ENCODE assay signal across 33 cellular contexts in genomic region chr17:38507436-38507835, GRCh38.
DNase-seq lines count a peak whose midpoint lies in the region; ATAC-seq, FAIRE-seq and TF ChIP-seq lines count a peak whose summit lies in the region.
"Had no signal": no experiment of that assay in that cellular context is flagged by ENCODE, and none has a peak within 500 bp of the region (broad histone marks: within the 10 kb centered on the region; RNA-seq: fewer than 3 reads in every experiment).

No MANE protein-coding gene starts in this region.

- H3K4me2 ChIP-seq in IMR-90 (ENCODE audit: low read depth, low read length) (no peak overlapping the region), H1 (ENCODE audit: insufficient read depth in 1 of 2, low read depth in 2 of 2, low read length in 2 of 2) (no peak overlapping the region)
- H3K4me2 ChIP-seq: hepatocyte had no signal

- in situ Hi-C loops in IMR-90 (cut with MboI; ENCODE audit: low sequenced_read_pairs), result no loop called here

- CTCF ChIA-PET in IMR-90 (lab: Yijun Ruan, JAX), result interaction anchor here (1.7 kb wide), 1 partner anchor 86 kb away, joined by 4 read pairs; no protein-coding TSS in a partner anchor
- CTCF ChIA-PET in H1 (lab: Charles Lee; ENCODE audit: partially characterized antibody), result interaction anchor here (0.7 to 14.4 kb wide), 17 partner anchors 15 to 169 kb away, joined by 3 to 190 read pairs (median 4); no protein-coding TSS in a partner anchor

- H3K23me2 ChIP-seq in H1 (ENCODE audit: low read depth, low read length), result peaks cover 19% of the 10 kb centered on the region

- H3K36me3 Mint-ChIP-seq in neural crest cell (ENCODE audit: low read depth) (peaks cover 9% of the 10 kb centered on the region), endodermal cell (ENCODE audit: low read depth) (peaks cover 5% of the 10 kb centered on the region)
- H3K36me3 Mint-ChIP-seq: activated naive CD8-positive, alpha-beta T cell treated with anti-CD3 and anti-CD28 coated beads for 36 hours had no signal

- peak overlapping the region; percentile 69 for H3K4me3 Mint-ChIP-seq in neural crest cell
- no peak overlapping the region for H3K4me3 Mint-ChIP-seq in endodermal cell
- H3K4me3 Mint-ChIP-seq: activated CD4-positive, alpha-beta T cell treated with anti-CD3 and anti-CD28 coated beads, Interleukin-2, amount 10 ng/mL, durations not matched to agents 24 days and 14 days; activated naive CD8-positive, alpha-beta T cell treated with anti-CD3 and anti-CD28 coated beads for 36 hours; dendritic cell treated with granulocyte-macrophage colony-stimulating factor and Interleukin-4, amounts not matched to agents 40 ng/mL and 50 ng/mL, for 4 days; stimulated activated naive CD8-positive, alpha-beta T cell treated with anti-CD3 and anti-CD28 coated beads, Interleukin-15, Interleukin-2, amounts not matched to agents 100 ng/mL and 50 ng/mL, for 24 hours had no signal

- no peak overlapping the region for H4K91ac ChIP-seq in IMR-90 (ENCODE audit: insufficient read depth, low read depth, low read length)
- H4K91ac ChIP-seq in H1 (replicated peaks; ENCODE audit: insufficient read length, low read length), result no peak overlapping the region

- H2BK15ac ChIP-seq in IMR-90 (ENCODE audit: low read depth, low read length) (no peak overlapping the region), H1 (ENCODE audit: low read length) (no peak overlapping the region)

- H3K4ac ChIP-seq in IMR-90 (ENCODE audit: low read depth, low read length) (no peak overlapping the region), H1 (replicated peaks; ENCODE audit: insufficient read length, low read depth, low read length) (no peak overlapping the region)

- no peak for TF ChIP-seq POLR2A in IMR-90 (IDR thresholded peaks at IDR 0.05; ENCODE audit: low read depth, low read length)
- no peak for TF ChIP-seq POLR2A in H1 (IDR thresholded peaks at IDR 0.05; ENCODE audit: control extremely low read depth in 1 of 2, low read depth in 2 of 2, low read length in 2 of 2)

- H3K9me3 Mint-ChIP-seq in neural crest cell, result no peaks in the 10 kb centered on the region
- H3K9me3 Mint-ChIP-seq in endodermal cell, result no peaks in the 10 kb centered on the region
- H3K9me3 Mint-ChIP-seq: activated CD4-positive, alpha-beta T cell treated with anti-CD3 and anti-CD28 coated beads, Interleukin-2, amount 10 ng/mL, durations not matched to agents 24 days and 14 days; activated naive CD8-positive, alpha-beta T cell treated with anti-CD3 and anti-CD28 coated beads for 36 hours; CD8-positive, alpha-beta memory T cell; dendritic cell treated with granulocyte-macrophage colony-stimulating factor and Interleukin-4, amounts not matched to agents 40 ng/mL and 50 ng/mL, for 4 days; nephron progenitor cell; stimulated activated naive CD8-positive, alpha-beta T cell treated with anti-CD3 and anti-CD28 coated beads, Interleukin-15, Interleukin-2, amounts not matched to agents 100 ng/mL and 50 ng/mL, for 24 hours had no signal

- no peaks in the 10 kb centered on the region for H3K79me2 ChIP-seq in H1 (ENCODE audit: control insufficient read depth in 1 of 2, insufficient read depth in 2 of 2, low read length in 2 of 2)
- H3K79me2 ChIP-seq: hepatocyte had no signal

- H2AK5ac ChIP-seq in IMR-90 (ENCODE audit: low read depth, low read length), result no peak overlapping the region
- no peak overlapping the region for H2AK5ac ChIP-seq in H1 (ENCODE audit: low read depth, low read length)

- H2AK9ac ChIP-seq in IMR-90 (replicated peaks; ENCODE audit: low read depth, low read length, poor library complexity), result peak overlapping the region; percentile 65

- POLR2A ChIA-PET in IMR-90 (lab: Charles Lee; ENCODE audit: unreplicated experiment), result no interaction called here
- POLR2A ChIA-PET in H1 (lab: Charles Lee; ENCODE audit: partially characterized antibody), result interaction anchor here (0.9 to 2.4 kb wide), 6 partner anchors 11 to 66 kb away, joined by 3 to 6 read pairs (median 3); no protein-coding TSS in a partner anchor

- H4K8ac ChIP-seq in IMR-90 (ENCODE audit: low read depth in 2 of 2, low read length in 2 of 2) (no peak overlapping the region), H1 (ENCODE audit: extremely low read depth, insufficient read depth, low read length) (no peak overlapping the region)

- H2BK5ac ChIP-seq in IMR-90 (ENCODE audit: low read depth, low read length, poor library complexity, severe bottlenecking) (no peak overlapping the region), H1 (ENCODE audit: low read depth, low read length) (peak overlapping the region; percentile 80; the same call in 1 of the 2 replicates)

- H3K9me1 ChIP-seq in IMR-90 (ENCODE audit: insufficient read depth, low read length), result peaks cover 28% of the 10 kb centered on the region

- no peak overlapping the region for H2BK120ac ChIP-seq in IMR-90 (ENCODE audit: low read depth, low read length)
- H2BK120ac ChIP-seq in H1 (replicated peaks; ENCODE audit: low read depth, low read length), result no peak overlapping the region

- H3K4me1 ChIP-seq in IMR-90 (ENCODE audit: control insufficient read depth, insufficient read depth, low read length) (peaks cover 12% of the 10 kb centered on the region), H1 (replicated peaks in 1 of 4; ENCODE audit: control insufficient read depth in 3 of 4, insufficient read depth in 4 of 4, low read length in 3 of 4) (peaks cover 4 to 28% (median 19%) of the 10 kb centered on the region in 4 experiments), endodermal cell (ENCODE audit: control insufficient read depth, insufficient read depth, low read length) (no peaks in the 10 kb centered on the region)
- H3K4me1 ChIP-seq: gastrocnemius medialis, SJSA1 had no signal

- no peak for DNase-seq in AG10803 (ENCODE audit: low read depth)
- DNase-seq in IMR-90, result no peak
- no peak for DNase-seq in H1 (ENCODE audit: low read depth in 1 of 2, low spot score in 2 of 2)
- no peak for DNase-seq in neural crest cell (ENCODE audit: low read depth, low spot score)
- DNase-seq in dermis blood vessel endothelial cell, result no peak
- DNase-seq in AML-193 (lab: John Stamatoyannopoulos, UW), result no peak
- no peak for DNase-seq in NCI-H1694 treated with DMSO at 0.1 percent for 48 hours (lab: John Stamatoyannopoulos, UW)
- no peak for DNase-seq in endodermal cell
- DNase-seq: activated CD4-positive, alpha-beta T cell treated with anti-CD3 and anti-CD28 coated beads, Interleukin-2, amount 10 ng/mL, durations not matched to agents 24 days and 14 days; activated gamma-delta T cell; activated naive CD8-positive, alpha-beta T cell treated with anti-CD3 and anti-CD28 coated beads for 36 hours; activated T-cell treated with anti-CD3 and anti-CD28 coated beads, Interleukin-2, amount 50 U/mL, for 1 hour; anterior cingulate cortex; CD8-positive, alpha-beta memory T cell; gastrocnemius medialis; left cardiac atrium; MV-4-11; NCI-H1436 treated with DMSO at 0.1 percent for 48 hours; NCI-H446 treated with DMSO at 0.1 percent for 48 hours; NCI-H774; nephron progenitor cell; small intestine; thyroid gland had no signal

- H3K23ac ChIP-seq in IMR-90 (ENCODE audit: low read depth, low read length), result no peak overlapping the region
- no peak overlapping the region for H3K23ac ChIP-seq in H1 (ENCODE audit: insufficient read length)

- H2AFZ ChIP-seq in IMR-90 (replicated peaks; ENCODE audit: low read length, poor library complexity) (peak overlapping the region; percentile 43), H1 (ENCODE audit: low read length) (no peak overlapping the region)
- H2AFZ ChIP-seq: hepatocyte had no signal

- no peak overlapping the region for H3K27ac ChIP-seq in IMR-90 (ENCODE audit: insufficient read depth, low read length)
- H3K27ac ChIP-seq in H1 (ENCODE audit: low read depth, low read length), result no peak overlapping the region; the same call in 1 of the 2 replicates
- H3K27ac ChIP-seq in endodermal cell (ENCODE audit: low read depth, low read length), result no peak overlapping the region
- H3K27ac ChIP-seq: esophagus muscularis mucosa, gastrocnemius medialis, hepatocyte, SJSA1, thyroid gland, vagina had no signal

- no peak overlapping the region for H3K4me3 ChIP-seq in AG10803 (ENCODE audit: low read length)
- no peak overlapping the region for H3K4me3 ChIP-seq in IMR-90 (ENCODE audit: insufficient read depth, low read depth, low read length)
- no peak overlapping the region for H3K4me3 ChIP-seq in H1 (ENCODE audit: extremely low read depth in 1 of 4, insufficient read depth in 2 of 4, low read depth in 3 of 4, low read length in 4 of 4)
- no peak overlapping the region for H3K4me3 ChIP-seq in endodermal cell (ENCODE audit: low read length)
- H3K4me3 ChIP-seq: esophagus muscularis mucosa, gastrocnemius medialis, hepatocyte, lung, SJSA1, thyroid gland, vagina had no signal

- dilution Hi-C loops in IMR-90 (cut with HindIII; ENCODE audit: low sequenced_read_pairs, unreplicated experiment), result no loop called here

- H3K79me1 ChIP-seq in IMR-90 (ENCODE audit: low read depth in 1 of 2, low read length in 2 of 2) (peaks cover 2 to 35% of the 10 kb centered on the region in 2 experiments; a peak in 2 of 4 replicates), H1 (ENCODE audit: low read depth, low read length) (no peaks in the 10 kb centered on the region)

- H3K9ac ChIP-seq in IMR-90 (ENCODE audit: low read depth, low read length) (no peak overlapping the region), H1 (replicated peaks in 1 of 4; ENCODE audit: extremely low read depth in 1 of 4, low read depth in 3 of 4, low read length in 3 of 4) (no peak overlapping the region), endodermal cell (ENCODE audit: extremely low read depth, low read length, poor library complexity, severe bottlenecking) (no peak overlapping the region)

- no peak overlapping the region for H3K18ac ChIP-seq in IMR-90 (ENCODE audit: low read depth, low read length)
- no peak overlapping the region for H3K18ac ChIP-seq in H1 (ENCODE audit: extremely low read depth, low read length)

- H3K4me1 Mint-ChIP-seq in neural crest cell (peaks cover 34% of the 10 kb centered on the region), endodermal cell (peaks cover 14% of the 10 kb centered on the region)

- H4K20me1 ChIP-seq in IMR-90 (ENCODE audit: insufficient read depth, low read length) (peaks cover 48% of the 10 kb centered on the region), H1 (replicated peaks in 1 of 2; ENCODE audit: control insufficient read depth in 1 of 2, insufficient read depth in 2 of 2, low read length in 2 of 2) (peaks cover 0 to 3% of the 10 kb centered on the region in 2 experiments)

- intact Hi-C loops in IMR-90 (cut with micrococcal nuclease), result no loop called here

- H3K27me3 Mint-ChIP-seq in neural crest cell (ENCODE audit: low read depth), result peaks cover 39% of the 10 kb centered on the region
- peaks cover 39% of the 10 kb centered on the region for H3K27me3 Mint-ChIP-seq in endodermal cell (ENCODE audit: insufficient read depth)

- FAIRE-seq in H1 (lab: Jason Lieb, UNC), result no peak
- FAIRE-seq: bronchial epithelial cell, GM18507, H54, small intestine had no signal

- no peak overlapping the region for H2BK12ac ChIP-seq in H1 (ENCODE audit: low read depth, low read length)

- H3K9me3 ChIP-seq in IMR-90 (ENCODE audit: control insufficient read depth, insufficient read depth, low read length), result no peaks in the 10 kb centered on the region
- no peaks in the 10 kb centered on the region for H3K9me3 ChIP-seq in H1 (ENCODE audit: insufficient read depth in 2 of 2, low read depth in 1 of 2, low read length in 1 of 2)
- no peaks in the 10 kb centered on the region for H3K9me3 ChIP-seq in endodermal cell (ENCODE audit: control insufficient read depth, low read length)
- H3K9me3 ChIP-seq: esophagus muscularis mucosa, gastrocnemius medialis, SJSA1, thyroid gland, vagina had no signal

- TF ChIP-seq EP300 in H1 (IDR thresholded peaks at IDR 0.05; ENCODE audit: borderline replicate concordance in 1 of 2, low read depth in 2 of 2, low read length in 2 of 2), result no peak

- ATAC-seq in IMR-90 (ENCODE audit: low read depth), result no peak
- ATAC-seq: gastrocnemius medialis, left cardiac atrium had no signal

- peaks cover 46% of the 10 kb centered on the region for H3K36me3 ChIP-seq in IMR-90 (ENCODE audit: control insufficient read depth, insufficient read depth, low read length)
- H3K36me3 ChIP-seq in H1 (ENCODE audit: control insufficient read depth in 2 of 4, insufficient read depth in 4 of 4, low read length in 3 of 4), result peaks cover 0 to 9% (median 3%) of the 10 kb centered on the region in 4 experiments; a peak in 2 of 8 replicates
- H3K36me3 ChIP-seq in endodermal cell (ENCODE audit: control insufficient read depth, insufficient read depth, low read length), result no peaks in the 10 kb centered on the region

- WGBS in IMR-90 (ENCODE audit: extremely low coverage in 2 of 2, insufficient read length in 1 of 2), 2 experiments, result 100% methylated on average over 1 of the region's 3 CpGs; no CpG with 5 or more reads in 1 of the 2 experiments
- 87% methylated on average over 3 of the region's 3 CpGs; no CpG with 5 or more reads in 1 of the 2 experiments for WGBS in H1 (ENCODE audit: extremely low coverage in 1 of 2, insufficient coverage in 1 of 2, insufficient read length in 1 of 2, insufficient replicate concordance in 2 of 2, low coverage in 1 of 2, low lambda C conversion rate in 2 of 2, missing lambda C conversion rate in 1 of 2), 2 experiments
- WGBS in endodermal cell (ENCODE audit: insufficient coverage in 1 of 2, insufficient read length in 1 of 2), 2 experiments, result 84 to 86% methylated on average over 3 of the region's 3 CpGs

- no peak overlapping the region for H3K14ac ChIP-seq in IMR-90 (replicated peaks; ENCODE audit: low read depth, low read length)
- H3K14ac ChIP-seq in H1 (ENCODE audit: insufficient read length), result no peak overlapping the region

- H3K56ac ChIP-seq in IMR-90 (ENCODE audit: extremely low read depth, insufficient read depth, low read length) (no peak overlapping the region), H1 (replicated peaks; ENCODE audit: insufficient read length, low read depth, low read length) (no peak overlapping the region)

- H2BK20ac ChIP-seq in IMR-90 (ENCODE audit: low read depth, low read length), result no peak overlapping the region
- no peak overlapping the region for H2BK20ac ChIP-seq in H1 (ENCODE audit: low read length)

- H4K5ac ChIP-seq in IMR-90 (ENCODE audit: low read depth, low read length) (no peak overlapping the region), H1 (ENCODE audit: insufficient read length, low read depth, low read length) (no peak overlapping the region)

- no TSS peak for BruUV-seq in IMR-90 (replicated peaks; lab: Mats Ljungman, UMichigan)

- H3K27ac Mint-ChIP-seq in neural crest cell (ENCODE audit: unreplicated experiment), result no peak overlapping the region
- no peak overlapping the region for H3K27ac Mint-ChIP-seq in endodermal cell
- H3K27ac Mint-ChIP-seq: activated CD4-positive, alpha-beta T cell treated with anti-CD3 and anti-CD28 coated beads, Interleukin-2, amount 10 ng/mL, durations not matched to agents 24 days and 14 days; activated naive CD8-positive, alpha-beta T cell treated with anti-CD3 and anti-CD28 coated beads for 36 hours; CD8-positive, alpha-beta memory T cell; dendritic cell treated with granulocyte-macrophage colony-stimulating factor and Interleukin-4, amounts not matched to agents 40 ng/mL and 50 ng/mL, for 4 days; nephron progenitor cell; stimulated activated naive CD8-positive, alpha-beta T cell treated with anti-CD3 and anti-CD28 coated beads, Interleukin-15, Interleukin-2, amounts not matched to agents 100 ng/mL and 50 ng/mL, for 24 hours had no signal

- no peaks in the 10 kb centered on the region for H3K27me3 ChIP-seq in IMR-90 (ENCODE audit: control insufficient read depth, insufficient read depth, low read length)
- H3K27me3 ChIP-seq in H1 (replicated peaks in 1 of 4; ENCODE audit: control insufficient read depth in 3 of 4, extremely low read depth in 1 of 4, insufficient read depth in 3 of 4, low read length in 3 of 4), result peaks cover 0 to 24% (median 11%) of the 10 kb centered on the region in 4 experiments; a peak in 4 of 7 replicates
- H3K27me3 ChIP-seq in endodermal cell (ENCODE audit: control insufficient read depth, insufficient read depth, low read length, poor library complexity, severe bottlenecking), result peaks cover 32% of the 10 kb centered on the region
- H3K27me3 ChIP-seq: SJSA1, thyroid gland, vagina had no signal

- TF ChIP-seq CTCF in AG10803 (conservative IDR thresholded peaks at IDR 0.05; ENCODE audit: low read length), result peak; percentile 15; the same call in 1 of the 2 replicates
- TF ChIP-seq CTCF in IMR-90 (conservative IDR thresholded peaks at IDR 0.05; ENCODE audit: low read depth, low read length), result no peak
- peak in 1 of 3 experiments; percentile 13; a peak in 1 of 4 replicates for TF ChIP-seq CTCF in H1 (IDR thresholded peaks at IDR 0.05; ENCODE audit: control extremely low read depth in 1 of 3, insufficient read depth in 1 of 3, low read depth in 1 of 3, low read length in 3 of 3)
- TF ChIP-seq CTCF in neural crest cell (conservative IDR thresholded peaks at IDR 0.05), result no peak
- TF ChIP-seq CTCF in endodermal cell (conservative IDR thresholded peaks at IDR 0.05), result no peak

- TF ChIP-seq RAD21 in IMR-90 (IDR thresholded peaks at IDR 0.05; ENCODE audit: low read length) (no peak), H1 (IDR thresholded peaks at IDR 0.05 in 1 of 2, conservative IDR thresholded peaks at IDR 0.05 in 1 of 2; ENCODE audit: low read depth in 2 of 2, low read length in 2 of 2) (no peak)
